ENCODE assay signal across 1 cellular context in genomic region chr14:77116194-77116817, GRCh38.
TF ChIP-seq lines count a peak whose summit lies in the region.

No MANE protein-coding gene starts in this region.

TF ChIP-seq in GM12878, 131 proteins besides CTCF, POLR2A, EP300 and RAD21:
- no peak for TF ChIP-seq ESRRA (IDR thresholded peaks at IDR 0.05; ENCODE audit: low read length)
- TF ChIP-seq TCF3 (IDR thresholded peaks at IDR 0.05; ENCODE audit: borderline replicate concordance, insufficient read depth, low read depth, low read length): no peak
- TF ChIP-seq CBX3 (IDR thresholded peaks at IDR 0.05; ENCODE audit: borderline replicate concordance, low read depth): no peak
- no peak for TF ChIP-seq GABPA (IDR thresholded peaks at IDR 0.05; ENCODE audit: low read depth)
- TF ChIP-seq TCF12 (IDR thresholded peaks at IDR 0.05; ENCODE audit: low read depth, low read length): no peak
- no peak for TF ChIP-seq JUNB (IDR thresholded peaks at IDR 0.05)
- no peak for TF ChIP-seq POLR2AphosphoS2 (IDR thresholded peaks at IDR 0.05; ENCODE audit: low read depth, low read length)
- TF ChIP-seq LARP7 (IDR thresholded peaks at IDR 0.05): no peak
- TF ChIP-seq TAF1 (IDR thresholded peaks at IDR 0.05; ENCODE audit: borderline replicate concordance, low read depth, low read length): no peak
- TF ChIP-seq CEBPZ (IDR thresholded peaks at IDR 0.05; ENCODE audit: low read depth, low read length): no peak
- no peak for TF ChIP-seq PRDM15 (CRISPR knock-in tag; IDR thresholded peaks at IDR 0.05)
- no peak for TF ChIP-seq CUX1 (IDR thresholded peaks at IDR 0.05; ENCODE audit: insufficient replicate concordance, low read depth, low read length)
- no peak for TF ChIP-seq NFIC (IDR thresholded peaks at IDR 0.05; ENCODE audit: low read depth, low read length)
- TF ChIP-seq PML (IDR thresholded peaks at IDR 0.05; ENCODE audit: low read length): no peak
- no peak for TF ChIP-seq EZH2 (IDR thresholded peaks at IDR 0.05; ENCODE audit: borderline replicate concordance, control insufficient read depth, low read depth, low read length)
- TF ChIP-seq WRNIP1 (IDR thresholded peaks at IDR 0.05; ENCODE audit: borderline replicate concordance, low read depth, low read length): no peak
TF ChIP-seq in GM12878: peak in this region for 0.
